Comparison of ENCODE assay signal across 20 cellular contexts in the genomic region with DNA sequence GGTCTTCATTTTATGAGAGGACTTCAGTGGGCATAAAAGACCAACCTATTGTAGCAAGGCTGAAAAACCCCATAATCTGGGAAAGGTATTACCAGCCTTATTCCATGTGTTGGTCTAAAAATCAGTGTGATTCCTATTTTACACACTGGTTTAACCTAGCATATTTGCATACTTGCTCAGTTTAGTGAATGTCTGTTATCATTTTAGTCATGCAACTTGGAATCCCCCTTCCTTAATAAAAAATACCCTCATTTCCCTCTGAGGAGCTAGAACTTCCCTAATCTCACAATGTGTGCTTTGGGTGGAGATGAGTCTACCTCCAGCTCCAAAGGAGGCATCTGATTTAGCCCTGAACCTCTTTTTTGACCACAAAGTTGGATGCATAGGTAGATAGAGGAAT.
DNase-seq lines count a peak whose midpoint lies in the region; ATAC-seq and TF ChIP-seq lines count a peak whose summit lies in the region.
"Had no signal": no experiment of that assay in that cellular context is flagged by ENCODE, and none has a peak within 500 bp of the region (broad histone marks: within the 10 kb centered on the region; RNA-seq: fewer than 3 reads in every experiment).

No MANE protein-coding gene starts in this region.

- H3K4me1 ChIP-seq in gastrocnemius medialis = no peaks in the 10 kb centered on the region
- H3K4me1 ChIP-seq: ascending aorta, esophagus squamous epithelium, heart right ventricle, tibial artery had no signal

- H3K27me3 ChIP-seq in gastrocnemius medialis (no peaks in the 10 kb centered on the region), dorsolateral prefrontal cortex (no peaks in the 10 kb centered on the region)
- H3K27me3 ChIP-seq: ascending aorta, esophagus squamous epithelium, heart right ventricle, right lobe of liver, tibial artery had no signal

- no peaks in the 10 kb centered on the region for H3K36me3 ChIP-seq in gastrocnemius medialis
- H3K36me3 ChIP-seq: ascending aorta, esophagus squamous epithelium, heart right ventricle, right lobe of liver, tibial artery, WERI-Rb-1 had no signal

- intact Hi-C loops in gastrocnemius medialis (cut with DNase I; ENCODE audit: low total_unique reads) = no loop called here
- intact Hi-C loops in dorsolateral prefrontal cortex (cut with DNase I) = no loop called here

- H3K27ac ChIP-seq in gastrocnemius medialis = no peak overlapping the region
- H3K27ac ChIP-seq in dorsolateral prefrontal cortex = no peak overlapping the region
- H3K27ac ChIP-seq: ascending aorta, esophagus squamous epithelium, heart right ventricle, right lobe of liver, tibial artery, WERI-Rb-1 had no signal

- peak; percentile 66 for ATAC-seq in GM19463 (IDR thresholded peaks at IDR 0.05; ENCODE audit: unreplicated experiment)
- ATAC-seq in HG02852 (IDR thresholded peaks at IDR 0.05; ENCODE audit: unreplicated experiment) = peak; percentile 81
- ATAC-seq in HG03571 (IDR thresholded peaks at IDR 0.05; ENCODE audit: unreplicated experiment) = peak; percentile 36
- ATAC-seq in gastrocnemius medialis = no peak
- ATAC-seq in HG02763 (IDR thresholded peaks at IDR 0.05; ENCODE audit: unreplicated experiment) = no peak
- ATAC-seq: heart right ventricle had no signal

- H3K9me3 ChIP-seq in gastrocnemius medialis = no peaks in the 10 kb centered on the region
- H3K9me3 ChIP-seq: ascending aorta, esophagus squamous epithelium, heart right ventricle, right lobe of liver, tibial artery had no signal

- TF ChIP-seq CTCF in GM13977 (IDR thresholded peaks at IDR 0.05; ENCODE audit: extremely low read depth, insufficient read depth, missing control alignments) (no peak), gastrocnemius medialis (IDR thresholded peaks at IDR 0.05 in 4 of 5, conservative IDR thresholded peaks at IDR 0.05 in 1 of 5) (no peak), dorsolateral prefrontal cortex (IDR thresholded peaks at IDR 0.05 in 54 of 56, conservative IDR thresholded peaks at IDR 0.05 in 2 of 56; ENCODE audit: low read depth in 1 of 56, partially characterized antibody in 56 of 56) (no peak)

- no peak for TF ChIP-seq POLR2A in gastrocnemius medialis (IDR thresholded peaks at IDR 0.05)

- in situ Hi-C loops in GM13977 (cut with MboI; ENCODE audit: low pct_unique_long_range_greater_than_20kb, low sequenced_read_pairs, unreplicated experiment) = no loop called here
- in situ Hi-C loops in gastrocnemius medialis (cut with MboI; ENCODE audit: low sequenced_read_pairs in 4 of 4) = no loop called here

- H3K4me3 ChIP-seq in gastrocnemius medialis (no peak overlapping the region), dorsolateral prefrontal cortex (no peak overlapping the region)
- H3K4me3 ChIP-seq: ascending aorta, esophagus squamous epithelium, heart right ventricle, right lobe of liver, tibial artery had no signal

- DNase-seq in GM13977 (ENCODE audit: low spot score) (peak; percentile 17), gastrocnemius medialis (no peak), dorsolateral prefrontal cortex (no peak), SKM-1 (lab: John Stamatoyannopoulos, UW; ENCODE audit: unreplicated experiment) (no peak)
- DNase-seq: activated gamma-delta T cell treated with Interleukin-2 at 50 U/mL for 16 hours; esophagus squamous epithelium; heart right ventricle; mesendoderm; NCI-H1048; NCI-H82; right lobe of liver; RPMI8226; stimulated activated CD8-positive, alpha-beta memory T cell treated with anti-CD3 and anti-CD28 coated beads, Interleukin-4, amount 100 ng/mL, for 48 hours; tibial artery; WERI-Rb-1 had no signal

Comparison
In these comparisons a context has a peak if more than half of its experiments do, and no peak if none do; other contexts are left out.
1. ATAC-seq: peak in GM19463 (single experiment), HG02852 (single experiment) and HG03571 (single experiment); none in gastrocnemius medialis (0 of 2) and HG02763 (single experiment).